Comparison of ENCODE assay signal across 2 cellular contexts in the genomic region with DNA sequence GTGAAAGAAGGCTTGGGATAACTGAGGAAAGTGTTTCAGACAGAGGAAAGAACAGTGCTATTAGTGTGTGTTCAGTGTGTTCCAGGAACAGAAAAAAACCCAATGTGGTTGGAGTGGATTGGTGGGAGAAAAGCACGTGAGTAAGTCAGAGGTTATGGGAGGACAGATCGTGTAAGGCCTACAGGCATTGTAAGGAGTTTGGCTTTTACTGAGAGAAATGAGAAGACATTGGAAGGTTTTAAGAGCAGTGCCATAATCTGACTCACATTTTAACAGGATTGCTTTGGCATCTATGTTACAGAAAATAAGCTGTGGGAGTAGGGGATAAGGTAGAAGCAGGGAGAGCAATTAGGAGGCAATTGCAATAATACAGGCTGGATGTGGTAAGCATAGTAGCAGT.
TF ChIP-seq lines count a peak whose summit lies in the region.

No MANE protein-coding gene starts in this region.

TF ChIP-seq in IMR-90, 13 proteins besides CTCF, POLR2A, EP300 and RAD21 (continued from another document):
- TF ChIP-seq, protein P1, sequence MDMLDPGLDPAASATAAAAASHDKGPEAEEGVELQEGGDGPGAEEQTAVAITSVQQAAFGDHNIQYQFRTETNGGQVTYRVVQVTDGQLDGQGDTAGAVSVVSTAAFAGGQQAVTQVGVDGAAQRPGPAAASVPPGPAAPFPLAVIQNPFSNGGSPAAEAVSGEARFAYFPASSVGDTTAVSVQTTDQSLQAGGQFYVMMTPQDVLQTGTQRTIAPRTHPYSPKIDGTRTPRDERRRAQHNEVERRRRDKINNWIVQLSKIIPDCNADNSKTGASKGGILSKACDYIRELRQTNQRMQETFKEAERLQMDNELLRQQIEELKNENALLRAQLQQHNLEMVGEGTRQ (IDR thresholded peaks at IDR 0.05; ENCODE audit: low read depth, low read length) = no peak
- TF ChIP-seq MAZ (IDR thresholded peaks at IDR 0.05; ENCODE audit: borderline replicate concordance, low read depth, low read length) = no peak
- no peak for TF ChIP-seq MXI1 (IDR thresholded peaks at IDR 0.05; ENCODE audit: borderline replicate concordance, low read depth, low read length)
- no peak for TF ChIP-seq RFX5 (IDR thresholded peaks at IDR 0.05; ENCODE audit: low read depth, low read length)
- no peak for TF ChIP-seq CEBPB (IDR thresholded peaks at IDR 0.05; ENCODE audit: low read depth, low read length)
- no peak for TF ChIP-seq BHLHE40 (IDR thresholded peaks at IDR 0.05; ENCODE audit: low read depth, low read length)
- TF ChIP-seq, protein P2, sequence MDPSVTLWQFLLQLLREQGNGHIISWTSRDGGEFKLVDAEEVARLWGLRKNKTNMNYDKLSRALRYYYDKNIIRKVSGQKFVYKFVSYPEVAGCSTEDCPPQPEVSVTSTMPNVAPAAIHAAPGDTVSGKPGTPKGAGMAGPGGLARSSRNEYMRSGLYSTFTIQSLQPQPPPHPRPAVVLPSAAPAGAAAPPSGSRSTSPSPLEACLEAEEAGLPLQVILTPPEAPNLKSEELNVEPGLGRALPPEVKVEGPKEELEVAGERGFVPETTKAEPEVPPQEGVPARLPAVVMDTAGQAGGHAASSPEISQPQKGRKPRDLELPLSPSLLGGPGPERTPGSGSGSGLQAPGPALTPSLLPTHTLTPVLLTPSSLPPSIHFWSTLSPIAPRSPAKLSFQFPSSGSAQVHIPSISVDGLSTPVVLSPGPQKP (IDR thresholded peaks at IDR 0.05; ENCODE audit: borderline replicate concordance, low read depth, low read length) = no peak
- TF ChIP-seq SMC3 (IDR thresholded peaks at IDR 0.05; ENCODE audit: low read depth, low read length) = no peak
- no peak for TF ChIP-seq FOS (IDR thresholded peaks at IDR 0.05; ENCODE audit: low read depth, low read length)
- no peak for TF ChIP-seq MAFK (IDR thresholded peaks at IDR 0.05; ENCODE audit: low read depth, low read length)
- TF ChIP-seq RCOR1 (IDR thresholded peaks at IDR 0.05; ENCODE audit: insufficient replicate concordance, low read length) = no peak

TF ChIP-seq in neural cell, 6 proteins besides CTCF, POLR2A, EP300 and RAD21 (continued from another document):
- TF ChIP-seq, protein P3, sequence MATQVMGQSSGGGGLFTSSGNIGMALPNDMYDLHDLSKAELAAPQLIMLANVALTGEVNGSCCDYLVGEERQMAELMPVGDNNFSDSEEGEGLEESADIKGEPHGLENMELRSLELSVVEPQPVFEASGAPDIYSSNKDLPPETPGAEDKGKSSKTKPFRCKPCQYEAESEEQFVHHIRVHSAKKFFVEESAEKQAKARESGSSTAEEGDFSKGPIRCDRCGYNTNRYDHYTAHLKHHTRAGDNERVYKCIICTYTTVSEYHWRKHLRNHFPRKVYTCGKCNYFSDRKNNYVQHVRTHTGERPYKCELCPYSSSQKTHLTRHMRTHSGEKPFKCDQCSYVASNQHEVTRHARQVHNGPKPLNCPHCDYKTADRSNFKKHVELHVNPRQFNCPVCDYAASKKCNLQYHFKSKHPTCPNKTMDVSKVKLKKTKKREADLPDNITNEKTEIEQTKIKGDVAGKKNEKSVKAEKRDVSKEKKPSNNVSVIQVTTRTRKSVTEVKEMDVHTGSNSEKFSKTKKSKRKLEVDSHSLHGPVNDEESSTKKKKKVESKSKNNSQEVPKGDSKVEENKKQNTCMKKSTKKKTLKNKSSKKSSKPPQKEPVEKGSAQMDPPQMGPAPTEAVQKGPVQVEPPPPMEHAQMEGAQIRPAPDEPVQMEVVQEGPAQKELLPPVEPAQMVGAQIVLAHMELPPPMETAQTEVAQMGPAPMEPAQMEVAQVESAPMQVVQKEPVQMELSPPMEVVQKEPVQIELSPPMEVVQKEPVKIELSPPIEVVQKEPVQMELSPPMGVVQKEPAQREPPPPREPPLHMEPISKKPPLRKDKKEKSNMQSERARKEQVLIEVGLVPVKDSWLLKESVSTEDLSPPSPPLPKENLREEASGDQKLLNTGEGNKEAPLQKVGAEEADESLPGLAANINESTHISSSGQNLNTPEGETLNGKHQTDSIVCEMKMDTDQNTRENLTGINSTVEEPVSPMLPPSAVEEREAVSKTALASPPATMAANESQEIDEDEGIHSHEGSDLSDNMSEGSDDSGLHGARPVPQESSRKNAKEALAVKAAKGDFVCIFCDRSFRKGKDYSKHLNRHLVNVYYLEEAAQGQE (IDR thresholded peaks at IDR 0.05; ENCODE audit: borderline replicate concordance) = no peak
- TF ChIP-seq MXI1 (conservative IDR thresholded peaks at IDR 0.05; ENCODE audit: poor library complexity, severe bottlenecking) = no peak
- no peak for TF ChIP-seq POLR2AphosphoS5 (IDR thresholded peaks at IDR 0.05)
- TF ChIP-seq SMC3 (conservative IDR thresholded peaks at IDR 0.05; ENCODE audit: poor library complexity) = no peak
- TF ChIP-seq EZH2 (IDR thresholded peaks at IDR 0.05; ENCODE audit: borderline replicate concordance, insufficient read depth, low read length, poor library complexity, severe bottlenecking) = no peak
